ENCODE assay signal across 3 cellular contexts in genomic region chr3:62171789-62172188, GRCh38.
A peak's percentile ranks its signal among the peaks of the same experiment; 100 is the strongest.
TF ChIP-seq lines count a peak whose summit lies in the region.

No MANE protein-coding gene starts in this region.

TF ChIP-seq in HepG2, 621 proteins besides CTCF, POLR2A, EP300 and RAD21:
- TF ChIP-seq AHR (CRISPR knock-in tag; IDR thresholded peaks at IDR 0.05) (no peak), DPF2 (CRISPR knock-in tag; IDR thresholded peaks at IDR 0.05; ENCODE audit: borderline replicate concordance, low read depth) (no peak), MAFF (IDR thresholded peaks at IDR 0.05; ENCODE audit: low read depth, low read length) (peak; percentile 54), MAFK (conservative IDR thresholded peaks at IDR 0.05 in 1 of 2, IDR thresholded peaks at IDR 0.05 in 1 of 2; ENCODE audit: low read length in 2 of 2) (peak; percentile 46 to 57)

TF ChIP-seq in A549, 52 proteins besides CTCF, POLR2A, EP300 and RAD21:
- peak; percentile 32 for TF ChIP-seq MAFK (IDR thresholded peaks at IDR 0.05; ENCODE audit: partially characterized antibody)
- TF ChIP-seq JUNB (IDR thresholded peaks at IDR 0.05), result no peak
- TF ChIP-seq FOSL2 (IDR thresholded peaks at IDR 0.05), result no peak
- no peak for TF ChIP-seq FOSL2 (CRISPR knock-in tag; IDR thresholded peaks at IDR 0.05)
- TF ChIP-seq FOXS1 (CRISPR knock-in tag; IDR thresholded peaks at IDR 0.05), result no peak

TF ChIP-seq in IMR-90, 13 proteins besides CTCF, POLR2A, EP300 and RAD21:
- TF ChIP-seq MAFK (IDR thresholded peaks at IDR 0.05; ENCODE audit: low read depth, low read length) (peak; percentile 32; the same call in 1 of the 2 replicates), BHLHE40 (IDR thresholded peaks at IDR 0.05; ENCODE audit: low read depth, low read length) (no peak)
